Comparison of ENCODE assay signal across 22 cellular contexts in the genomic region with DNA sequence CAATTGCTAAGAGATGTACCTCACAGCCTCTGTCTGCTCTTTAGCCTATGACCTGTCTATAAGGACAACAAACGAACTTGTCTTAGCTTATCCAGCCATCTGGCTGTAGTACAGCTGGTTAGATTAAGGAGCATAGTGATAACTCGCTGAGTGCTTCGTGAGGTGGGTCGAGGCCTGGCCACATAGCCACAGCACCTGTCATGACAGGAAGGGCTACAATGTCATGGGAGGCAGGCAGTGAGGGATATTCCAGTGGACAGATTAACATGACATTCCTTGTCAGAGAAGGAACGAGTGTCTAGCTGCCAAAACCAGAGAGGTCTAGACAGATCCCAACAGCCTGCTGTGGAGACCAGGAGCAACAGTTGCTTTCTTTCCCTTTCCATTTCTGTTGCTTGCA.
"Had no signal": no experiment of that assay in that cellular context is flagged by ENCODE, and none has a peak within 500 bp of the region (broad histone marks: within the 10 kb centered on the region; RNA-seq: fewer than 3 reads in every experiment).

No MANE protein-coding gene starts in this region.

- H3K4me3 Mint-ChIP-seq: mesothelial cell of epicardium; naive thymus-derived CD4-positive, alpha-beta T cell; nephron; neural progenitor cell; stimulated activated memory B cell treated with anti-CD40 and anti-IgM and Interleukin-4, amounts not matched to agents 10 μg/mL and 1 μg/mL and 100 μg/mL, for 72 hours; type B pancreatic cell had no signal

- DNase-seq: dorsolateral prefrontal cortex; effector CD4-positive, alpha-beta T cell; mesenchymal stem cell; mucosa of descending colon; naive thymus-derived CD4-positive, alpha-beta T cell; nucleus accumbens; stimulated activated CD4-positive, alpha-beta T cell treated with anti-CD3 and anti-CD28 coated beads, Interleukin-2, amount 100 ng/mL, for 24 hours; stimulated activated CD4-positive, alpha-beta T cell treated with anti-CD3 and anti-CD28 coated beads, Interleukin-4, amount 100 ng/mL, for 4 hours; stimulated activated naive CD8-positive, alpha-beta T cell treated with anti-CD3 and anti-CD28 coated beads, Interleukin-15, Interleukin-2, amounts not matched to agents 100 U/mL and 50 U/mL, for 24 hours; substantia nigra; testis; tibial artery had no signal

- H3K27ac ChIP-seq: dorsolateral prefrontal cortex, neural progenitor cell, prostate gland, right atrium auricular region, testis, tibial artery had no signal

- H3K4me2 ChIP-seq: neural progenitor cell had no signal

- H3K36me3 Mint-ChIP-seq: mesothelial cell of epicardium; naive thymus-derived CD4-positive, alpha-beta T cell; neural progenitor cell; stimulated activated memory B cell treated with anti-CD40 and anti-IgM and Interleukin-4, amounts not matched to agents 10 μg/mL and 1 μg/mL and 100 μg/mL, for 72 hours; type B pancreatic cell had no signal

- H3K27me3 Mint-ChIP-seq: type B pancreatic cell had no signal

- H2AFZ ChIP-seq: neural progenitor cell had no signal

- FAIRE-seq: colon, frontal cortex had no signal

- H3K4me1 ChIP-seq: neural progenitor cell, prostate gland, right atrium auricular region, testis, tibial artery had no signal

- H3K4me1 Mint-ChIP-seq: mesothelial cell of epicardium; naive thymus-derived CD4-positive, alpha-beta T cell; nephron; stimulated activated memory B cell treated with anti-CD40 and anti-IgM and Interleukin-4, amounts not matched to agents 10 μg/mL and 1 μg/mL and 100 μg/mL, for 72 hours had no signal

- H3K9me3 ChIP-seq: mucosa of descending colon, prostate gland, right atrium auricular region, testis, tibial artery had no signal

- H3K27me3 ChIP-seq: neural progenitor cell, right atrium auricular region, testis had no signal

- H3K9ac ChIP-seq: neural progenitor cell had no signal

- H3K4me3 ChIP-seq: dorsolateral prefrontal cortex, mucosa of descending colon, neural progenitor cell, prostate gland, right atrium auricular region, testis, tibial artery had no signal

- ATAC-seq: mucosa of descending colon; naive thymus-derived CD4-positive, alpha-beta T cell; sciatic nerve; stimulated activated memory B cell treated with anti-CD40 and anti-IgM and Interleukin-4, amounts not matched to agents 10 μg/mL and 1 μg/mL and 100 μg/mL, for 72 hours; stimulated activated naive CD8-positive, alpha-beta T cell treated with anti-CD3 and anti-CD28 coated beads, Interleukin-15, Interleukin-2, amounts not matched to agents 100 U/mL and 50 U/mL, for 24 hours had no signal

- H3K9me3 Mint-ChIP-seq: neural progenitor cell had no signal

- H3K36me3 ChIP-seq: neural progenitor cell, prostate gland, right atrium auricular region, tibial artery had no signal

- H3K27ac Mint-ChIP-seq: mesothelial cell of epicardium; naive thymus-derived CD4-positive, alpha-beta T cell; nephron; neural progenitor cell; stimulated activated memory B cell treated with anti-CD40 and anti-IgM and Interleukin-4, amounts not matched to agents 10 μg/mL and 1 μg/mL and 100 μg/mL, for 72 hours; type B pancreatic cell had no signal
